11 cellular contexts compared by ENCODE assay signal in genomic region chr5:1387059-1387755, GRCh38. TPM values are rescaled to one million over a fixed set of nuclear protein-coding genes. Genes with fewer than 3 reads are reported as not detected.
DNase-seq lines count a peak whose midpoint lies in the region; ATAC-seq and TF ChIP-seq lines count a peak whose summit lies in the region.
"Had no signal": no experiment of that assay in that cellular context is flagged by ENCODE, and none has a peak within 500 bp of the region (broad histone marks: within the 10 kb centered on the region; RNA-seq: fewer than 3 reads in every experiment).

No MANE protein-coding gene starts in this region.

- H3K9me3 ChIP-seq in right atrium auricular region = no peaks in the 10 kb centered on the region
- no peaks in the 10 kb centered on the region for H3K9me3 ChIP-seq in OCI-LY3 (ENCODE audit: insufficient read depth, low read length)
- no peaks in the 10 kb centered on the region for H3K9me3 ChIP-seq in endodermal cell (ENCODE audit: control insufficient read depth, low read length)

- TF ChIP-seq CTCF in right atrium auricular region (IDR thresholded peaks at IDR 0.05) (no peak), OCI-LY3 (IDR thresholded peaks at IDR 0.05; ENCODE audit: low read depth, low read length) (no peak), endodermal cell (conservative IDR thresholded peaks at IDR 0.05) (no peak), type B pancreatic cell (conservative IDR thresholded peaks at IDR 0.05) (no peak)

- peak overlapping the region; percentile 74 for H3K4me3 Mint-ChIP-seq in endodermal cell
- peak overlapping the region; percentile 95 for H3K4me3 Mint-ChIP-seq in type B pancreatic cell

- no peak overlapping the region for H3K27ac Mint-ChIP-seq in endodermal cell
- peak overlapping the region; percentile 90 for H3K27ac Mint-ChIP-seq in type B pancreatic cell

- no peaks in the 10 kb centered on the region for H3K79me2 ChIP-seq in OCI-LY3 (ENCODE audit: low read length)

- no peaks in the 10 kb centered on the region for H3K36me3 Mint-ChIP-seq in endodermal cell (ENCODE audit: low read depth)
- peaks cover 4% of the 10 kb centered on the region for H3K36me3 Mint-ChIP-seq in type B pancreatic cell

- DNase-seq in Right ventricle myocardium superior (peak; percentile 38), right atrium auricular region (ENCODE audit: low spot score) (no peak), endodermal cell (no peak), type B pancreatic cell (ENCODE audit: extremely low spot score, unreplicated experiment) (no peak), NCI-H526 (lab: John Stamatoyannopoulos, UW) (no peak), NOMO-1 (lab: John Stamatoyannopoulos, UW; ENCODE audit: unreplicated experiment in 2 of 2) (no peak)
- DNase-seq: NCI-H187 treated with DMSO at 0.1 percent for 48 hours, SW 1271 had no signal

- H3K27me3 Mint-ChIP-seq in endodermal cell (ENCODE audit: insufficient read depth) (peaks cover 65% of the 10 kb centered on the region), type B pancreatic cell (peaks cover 67% of the 10 kb centered on the region)

- H3K4me1 ChIP-seq in right atrium auricular region = peaks cover 0 to 15% of the 10 kb centered on the region in 2 donors
- peaks cover 3% of the 10 kb centered on the region; the same call in 1 of the 2 replicates for H3K4me1 ChIP-seq in OCI-LY3 (ENCODE audit: low read length)
- H3K4me1 ChIP-seq in endodermal cell (ENCODE audit: control insufficient read depth, insufficient read depth, low read length) = no peaks in the 10 kb centered on the region

- H3K36me3 ChIP-seq in right atrium auricular region (no peaks in the 10 kb centered on the region), OCI-LY3 (replicated peaks; ENCODE audit: low read depth, low read length) (no peaks in the 10 kb centered on the region), endodermal cell (ENCODE audit: control insufficient read depth, insufficient read depth, low read length) (no peaks in the 10 kb centered on the region)

- H3K4me3 ChIP-seq in right atrium auricular region (no peak overlapping the region), OCI-LY3 (ENCODE audit: low read length) (no peak overlapping the region), endodermal cell (ENCODE audit: low read length) (no peak overlapping the region)

- H3K9me3 Mint-ChIP-seq in endodermal cell (no peaks in the 10 kb centered on the region), type B pancreatic cell (no peaks in the 10 kb centered on the region)

- no peak overlapping the region for H3K27ac ChIP-seq in right atrium auricular region
- H3K27ac ChIP-seq in OCI-LY3 (ENCODE audit: low read length) = no peak overlapping the region
- H3K27ac ChIP-seq in endodermal cell (ENCODE audit: low read depth, low read length) = no peak overlapping the region

- WGBS in endodermal cell (ENCODE audit: insufficient coverage in 1 of 2, insufficient read length in 1 of 2), 2 experiments = 86 to 92% methylated on average over 7 to 11 of the region's 11 CpGs

- ATAC-seq in Right ventricle myocardium superior (ENCODE audit: poor library complexity) (no peak), GM21723 (IDR thresholded peaks at IDR 0.05; ENCODE audit: unreplicated experiment) (no peak)

- H2AFZ ChIP-seq in OCI-LY3 (ENCODE audit: low read depth, low read length) = no peak overlapping the region

- H4K20me1 ChIP-seq in OCI-LY3 (ENCODE audit: insufficient read depth, low read length) = no peaks in the 10 kb centered on the region

- H3K27me3 ChIP-seq in right atrium auricular region = no peaks in the 10 kb centered on the region
- H3K27me3 ChIP-seq in OCI-LY3 (ENCODE audit: low read depth, low read length) = peaks cover 27% of the 10 kb centered on the region
- peaks cover 64% of the 10 kb centered on the region for H3K27me3 ChIP-seq in endodermal cell (ENCODE audit: control insufficient read depth, insufficient read depth, low read length, poor library complexity, severe bottlenecking)

- intact Hi-C loops in Right ventricle myocardium superior (cut with DNase I) = loop anchor here (10.0 kb wide), 1 partner anchor 258 kb away; no protein-coding TSS in a partner anchor

- H3K4me2 ChIP-seq in OCI-LY3 (ENCODE audit: low read length) = peak overlapping the region; percentile 87; the same call in 1 of the 2 replicates

- H3K9ac ChIP-seq in OCI-LY3 (ENCODE audit: low read length) (no peak overlapping the region), endodermal cell (ENCODE audit: extremely low read depth, low read length, poor library complexity, severe bottlenecking) (no peak overlapping the region)

- H3K4me1 Mint-ChIP-seq in endodermal cell (peaks cover 4% of the 10 kb centered on the region), type B pancreatic cell (ENCODE audit: unreplicated experiment) (peaks cover 15% of the 10 kb centered on the region)

RNA-seq across cellular contexts. Expression of gene CLPTM1L, which starts 42.3 kb away (rescaled TPM):
- total RNA-seq in Right ventricle myocardium superior (30.4 TPM), right atrium auricular region (10 to 100 TPM; 56.6 to 85.4 TPM), endodermal cell (10 to 100 TPM; 68.0 to 89.4 TPM), type B pancreatic cell (ENCODE audit: low replicate concordance) (84.8 and 90.1 TPM in 2 replicates)
- polyA plus RNA-seq in endodermal cell (2013, experiment 1 of 2) = 90.0 TPM
- polyA plus RNA-seq in endodermal cell (2013, experiment 2 of 2) = 75.7 TPM

RNA-seq across cellular contexts. Expression of gene SLC6A3, which starts 58.0 kb away (rescaled TPM):
- total RNA-seq in Right ventricle myocardium superior (not detected), right atrium auricular region (under 1 TPM in 1 of 2 donors, not detected in 1; 0.16 TPM), endodermal cell (under 1 TPM in 1 of 2 donors, not detected in 1; 0.18 TPM), type B pancreatic cell (ENCODE audit: low replicate concordance) (0.19 TPM in 2 replicates)
- polyA plus RNA-seq in endodermal cell (2013, experiment 1 of 2) = 0.85 TPM
- 0.66 TPM for polyA plus RNA-seq in endodermal cell (2013, experiment 2 of 2)
- total RNA-seq: right cardiac atrium had no signal
- polyA plus RNA-seq: right cardiac atrium had no signal
